6 cellular contexts compared by ENCODE assay signal in the genomic region with DNA sequence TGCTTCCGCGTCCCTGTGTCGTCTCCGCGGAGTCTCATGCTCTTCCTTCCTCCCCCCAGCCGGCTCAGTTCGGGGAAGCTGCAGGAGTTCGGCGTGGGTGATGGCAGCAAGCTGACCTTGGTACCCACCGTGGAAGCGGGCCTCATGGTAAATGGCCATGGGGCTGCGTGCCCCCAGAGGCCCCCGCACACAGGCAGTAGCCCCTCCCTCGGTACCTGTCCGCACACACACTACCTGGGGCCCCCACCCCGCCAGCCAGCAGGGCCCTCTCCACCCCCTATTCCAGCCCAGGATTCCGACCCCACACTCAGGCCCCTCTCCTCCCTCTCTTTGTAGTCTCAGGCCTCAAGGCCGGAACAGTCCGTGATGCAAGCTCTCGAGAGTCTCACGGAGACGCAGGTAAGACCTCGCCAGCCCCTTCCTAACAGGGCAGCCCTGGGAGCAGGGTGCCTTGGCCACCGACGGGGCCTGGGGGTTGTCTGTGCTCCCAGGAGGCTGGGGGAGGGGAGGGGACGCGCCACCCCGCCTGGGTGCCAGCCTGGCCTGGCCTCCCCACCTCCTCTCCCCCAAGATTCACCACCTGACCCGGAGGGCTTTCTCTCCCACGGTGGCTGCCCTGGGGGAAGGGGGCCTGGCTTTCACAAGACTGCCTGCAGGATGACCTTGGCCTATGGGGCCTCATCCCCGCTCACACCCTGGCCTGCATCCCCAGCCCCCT. TPM values are rescaled to one million over a fixed set of nuclear protein-coding genes. Genes with fewer than 3 reads are reported as not detected.
DNase-seq lines count a peak whose midpoint lies in the region; ATAC-seq, FAIRE-seq and TF ChIP-seq lines count a peak whose summit lies in the region.

No MANE protein-coding gene starts in this region.

- peaks cover 28% of the 10 kb centered on the region for H3K36me3 Mint-ChIP-seq in activated CD4-positive, alpha-beta T cell treated with anti-CD3 and anti-CD28 coated beads, Interleukin-2, amount 10 ng/mL, durations not matched to agents 7 days and 5 days (ENCODE audit: low read depth)

- H3K27me3 Mint-ChIP-seq in activated CD4-positive, alpha-beta T cell treated with anti-CD3 and anti-CD28 coated beads, Interleukin-2, amount 10 ng/mL, durations not matched to agents 7 days and 5 days = no peaks in the 10 kb centered on the region

- TF ChIP-seq CTCF in right atrium auricular region (IDR thresholded peaks at IDR 0.05) (no peak), suprapubic skin (IDR thresholded peaks at IDR 0.05) (no peak)

- FAIRE-seq in H54 (lab: Jason Lieb, UNC) = no peak

- H3K27ac ChIP-seq in right atrium auricular region = peak overlapping the region; percentile 97 to 100
- H3K27ac ChIP-seq in suprapubic skin = peak overlapping the region; percentile 99

- H3K36me3 ChIP-seq in right atrium auricular region (peaks cover 50% of the 10 kb centered on the region), suprapubic skin (peaks cover 51% of the 10 kb centered on the region)

- DNase-seq in H54 (ENCODE audit: insufficient read length, low spot score) = peak; percentile 60
- DNase-seq in activated CD4-positive, alpha-beta T cell treated with anti-CD3 and anti-CD28 coated beads, Interleukin-2, amount 10 ng/mL, durations not matched to agents 7 days and 5 days = peak; percentile 78
- no peak for DNase-seq in right atrium auricular region (ENCODE audit: low spot score)
- peak in 1 of 2 donors; percentile 90 for DNase-seq in suprapubic skin (ENCODE audit: low spot score in 2 of 2)
- DNase-seq in NCI-H1092 treated with DMSO at 0.1 percent for 48 hours (lab: John Stamatoyannopoulos, UW) = no peak

- peaks cover 19% of the 10 kb centered on the region for H3K4me1 Mint-ChIP-seq in activated CD4-positive, alpha-beta T cell treated with anti-CD3 and anti-CD28 coated beads, Interleukin-2, amount 10 ng/mL, durations not matched to agents 7 days and 5 days

- peak overlapping the region; percentile 91 for H3K27ac Mint-ChIP-seq in activated CD4-positive, alpha-beta T cell treated with anti-CD3 and anti-CD28 coated beads, Interleukin-2, amount 10 ng/mL, durations not matched to agents 7 days and 5 days

- H3K9me3 ChIP-seq in right atrium auricular region = no peaks in the 10 kb centered on the region
- no peaks in the 10 kb centered on the region for H3K9me3 ChIP-seq in suprapubic skin

- TF ChIP-seq EP300 in suprapubic skin (IDR thresholded peaks at IDR 0.05) = no peak

- 3% methylated on average over 21 of the region's 31 CpGs for WGBS in suprapubic skin

- peak overlapping the region; percentile 95 for H3K4me3 Mint-ChIP-seq in activated CD4-positive, alpha-beta T cell treated with anti-CD3 and anti-CD28 coated beads, Interleukin-2, amount 10 ng/mL, durations not matched to agents 7 days and 5 days

- CTCF ChIA-PET in activated CD4-positive, alpha-beta T cell treated with anti-CD3 and anti-CD28 coated beads, Interleukin-2, amount 10 ng/mL, durations not matched to agents 7 days and 5 days (lab: Charles Lee) = interaction anchor here (7.3 kb wide), 1 partner anchor 14 kb away, joined by 105 read pairs; a partner anchor contains a TSS

- no peak for TF ChIP-seq POLR2A in H54 (IDR thresholded peaks at IDR 0.05; ENCODE audit: low read depth, low read length)
- TF ChIP-seq POLR2A in suprapubic skin (IDR thresholded peaks at IDR 0.05) = no peak

- H3K27me3 ChIP-seq in right atrium auricular region (no peaks in the 10 kb centered on the region), suprapubic skin (no peaks in the 10 kb centered on the region)

- no peak for ATAC-seq in HG02973 (IDR thresholded peaks at IDR 0.05; ENCODE audit: unreplicated experiment)

- no peaks in the 10 kb centered on the region for H3K9me3 Mint-ChIP-seq in activated CD4-positive, alpha-beta T cell treated with anti-CD3 and anti-CD28 coated beads, Interleukin-2, amount 10 ng/mL, durations not matched to agents 7 days and 5 days

- POLR2A ChIA-PET in activated CD4-positive, alpha-beta T cell treated with anti-CD3 and anti-CD28 coated beads, Interleukin-2, amount 10 ng/mL, durations not matched to agents 7 days and 5 days (lab: Charles Lee) = interaction anchor here (0.6 kb wide), 1 partner anchor 10 kb away, joined by 3 read pairs; no protein-coding TSS in a partner anchor

- H3K4me1 ChIP-seq in right atrium auricular region (peaks cover 0 to 75% of the 10 kb centered on the region in 2 donors), suprapubic skin (peaks cover 68% of the 10 kb centered on the region)

- H3K4me3 ChIP-seq in right atrium auricular region (peak overlapping the region; percentile 81 to 82), suprapubic skin (peak overlapping the region; percentile 92)

RNA-seq across cellular contexts. Expression of a gene that starts 3.3 kb away (rescaled TPM):
- 10 to 100 TPM; 58.0 to 65.7 TPM for total RNA-seq in activated CD4-positive, alpha-beta T cell treated with anti-CD3 and anti-CD28 coated beads, Interleukin-2, amount 10 ng/mL, durations not matched to agents 7 days and 5 days
- total RNA-seq in right atrium auricular region = 10 to 100 TPM; 42.1 to 42.2 TPM
- 100 to 1,000 TPM in 2 of 4 donors, 10 to 100 TPM in 2; 89.0 to 153 (median 105) TPM for total RNA-seq in suprapubic skin

RNA-seq across cellular contexts. Expression of a gene that starts 10.1 kb away (rescaled TPM):
- 100 to 1,000 TPM; 151 to 166 TPM for total RNA-seq in activated CD4-positive, alpha-beta T cell treated with anti-CD3 and anti-CD28 coated beads, Interleukin-2, amount 10 ng/mL, durations not matched to agents 7 days and 5 days
- total RNA-seq in right atrium auricular region = 100 to 1,000 TPM; 193 to 269 TPM
- total RNA-seq in suprapubic skin = 100 to 1,000 TPM; 102 to 205 (median 137) TPM

RNA-seq across cellular contexts. Expression of a gene that starts 13.9 kb away (rescaled TPM):
- not detected for total RNA-seq in activated CD4-positive, alpha-beta T cell treated with anti-CD3 and anti-CD28 coated beads, Interleukin-2, amount 10 ng/mL, durations not matched to agents 7 days and 5 days
- total RNA-seq in right atrium auricular region (1 to 10 TPM; 2.4 to 2.6 TPM), suprapubic skin (1 to 10 TPM; 2.9 to 8.6 (median 5.1) TPM)

RNA-seq across cellular contexts. Expression of a gene that starts 17.5 kb away (rescaled TPM):
- 100 to 1,000 TPM; 169 to 224 TPM for total RNA-seq in activated CD4-positive, alpha-beta T cell treated with anti-CD3 and anti-CD28 coated beads, Interleukin-2, amount 10 ng/mL, durations not matched to agents 7 days and 5 days
- total RNA-seq in right atrium auricular region (100 to 1,000 TPM; 288 to 385 TPM), suprapubic skin (100 to 1,000 TPM; 338 to 672 (median 451) TPM)

RNA-seq across cellular contexts. Expression of a gene that starts 23.7 kb away (rescaled TPM):
- total RNA-seq in activated CD4-positive, alpha-beta T cell treated with anti-CD3 and anti-CD28 coated beads, Interleukin-2, amount 10 ng/mL, durations not matched to agents 7 days and 5 days = 10 to 100 TPM; 47.8 to 51.5 TPM
- total RNA-seq in right atrium auricular region = 10 to 100 TPM; 28.9 to 29.8 TPM
- total RNA-seq in suprapubic skin = 10 to 100 TPM; 44.3 to 72.5 (median 58.2) TPM

Comparison
In these comparisons a context has a peak if more than half of its experiments do, and no peak if none do; other contexts are left out.
1. DNase-seq: peak in H54 (single experiment) and activated CD4-positive, alpha-beta T cell treated with anti-CD3 and anti-CD28 coated beads, Interleukin-2, amount 10 ng/mL, durations not matched to agents 7 days and 5 days (single experiment); none in right atrium auricular region (single experiment) and NCI-H1092 treated with DMSO at 0.1 percent for 48 hours (single experiment).